ENCODE assay signal across 19 cellular contexts in the genomic region with DNA sequence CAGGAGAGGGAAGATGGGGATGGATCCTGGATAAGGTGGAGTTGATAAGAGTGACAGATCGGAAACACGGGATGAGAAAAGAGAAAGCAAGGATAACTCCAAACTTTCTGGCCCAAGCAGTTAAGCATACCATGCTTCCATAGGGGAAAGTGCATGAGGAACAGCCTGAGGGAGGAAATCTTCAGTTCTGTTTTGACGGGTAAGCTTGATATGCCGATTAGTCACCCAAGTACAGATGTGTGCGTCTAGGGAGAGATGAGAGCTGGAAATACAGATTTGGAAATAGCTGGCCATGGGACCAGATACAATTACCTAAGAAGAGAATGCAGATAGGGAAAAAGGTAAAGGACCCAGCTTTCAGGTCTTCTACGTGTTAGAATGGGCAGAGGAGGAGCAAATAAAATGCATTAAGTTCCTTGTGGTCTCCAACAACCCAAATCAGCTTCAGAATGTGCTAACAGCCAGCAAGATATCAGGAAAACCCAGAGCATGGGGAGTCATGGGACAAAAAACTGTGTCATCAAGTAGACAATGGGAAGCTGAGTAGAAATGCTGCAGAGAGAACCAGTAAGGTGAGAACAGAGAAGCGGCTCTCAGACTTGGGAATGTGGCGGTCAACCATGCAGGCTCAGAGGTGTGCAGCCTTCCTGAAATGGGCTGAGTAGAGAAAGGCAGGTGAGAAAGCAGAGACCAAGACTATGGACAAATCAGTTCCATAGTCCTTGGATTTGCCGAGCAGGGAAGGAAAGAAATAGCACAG. TPM values are rescaled to one million over a fixed set of nuclear protein-coding genes. Genes with fewer than 3 reads are reported as not detected.
DNase-seq lines count a peak whose midpoint lies in the region; ATAC-seq, FAIRE-seq and TF ChIP-seq lines count a peak whose summit lies in the region.
"Had no signal": no experiment of that assay in that cellular context is flagged by ENCODE, and none has a peak within 500 bp of the region (broad histone marks: within the 10 kb centered on the region; RNA-seq: fewer than 3 reads in every experiment).

No MANE protein-coding gene starts in this region.

- no peaks in the 10 kb centered on the region for H3K9me3 Mint-ChIP-seq in astrocyte (ENCODE audit: unreplicated experiment)

- H3K9me1 ChIP-seq in IMR-90 (ENCODE audit: insufficient read depth, low read length): peaks cover 7% of the 10 kb centered on the region

- H3K18ac ChIP-seq in IMR-90 (ENCODE audit: low read depth, low read length): no peak overlapping the region

- BruUV-seq in IMR-90 (replicated peaks; lab: Mats Ljungman, UMichigan): no TSS peak

- no peak overlapping the region for H2BK20ac ChIP-seq in IMR-90 (ENCODE audit: low read depth, low read length)

- H4K8ac ChIP-seq in IMR-90 (ENCODE audit: low read depth in 2 of 2, low read length in 2 of 2): no peak overlapping the region

- ATAC-seq in IMR-90 (ENCODE audit: low read depth) (no peak), HG03520 (IDR thresholded peaks at IDR 0.05; ENCODE audit: unreplicated experiment) (no peak), HG02798 (IDR thresholded peaks at IDR 0.05; ENCODE audit: poor library complexity, unreplicated experiment) (no peak), GM18505 (IDR thresholded peaks at IDR 0.05; ENCODE audit: unreplicated experiment) (no peak)
- ATAC-seq: Right ventricle myocardium inferior had no signal

- H3K36me3 ChIP-seq in IMR-90 (ENCODE audit: control insufficient read depth, insufficient read depth, low read length) (no peaks in the 10 kb centered on the region), astrocyte (ENCODE audit: insufficient read depth, low read length) (no peaks in the 10 kb centered on the region)
- H3K36me3 ChIP-seq: BLaER1 treated with 17β-estradiol and CSF1 and Interleukin-3, amounts not matched to agents 10 nM and 100 nM had no signal

- no peak for FAIRE-seq in astrocyte (lab: Jason Lieb, UNC)
- FAIRE-seq: GM12892 had no signal

- H3K79me1 ChIP-seq in IMR-90 (ENCODE audit: low read depth in 1 of 2, low read length in 2 of 2): no peaks in the 10 kb centered on the region

- H3K27ac Mint-ChIP-seq in astrocyte (ENCODE audit: unreplicated experiment): no peak overlapping the region

- H3K9me3 ChIP-seq in IMR-90 (ENCODE audit: control insufficient read depth, insufficient read depth, low read length) (no peaks in the 10 kb centered on the region), astrocyte (ENCODE audit: insufficient read depth, low read depth, low read length) (no peaks in the 10 kb centered on the region)
- H3K9me3 ChIP-seq: BLaER1 treated with 17β-estradiol and CSF1 and Interleukin-3, amounts not matched to agents 10 nM and 100 nM had no signal

- H3K27me3 Mint-ChIP-seq in astrocyte (ENCODE audit: low read depth, unreplicated experiment): peaks cover 9% of the 10 kb centered on the region

- WGBS in IMR-90 (ENCODE audit: extremely low coverage in 2 of 2, insufficient read length in 1 of 2), 2 experiments: 96% methylated on average over 5 of the region's 9 CpGs; no CpG with 5 or more reads in 1 of the 2 experiments

- H3K23ac ChIP-seq in IMR-90 (ENCODE audit: low read depth, low read length): no peak overlapping the region; the same call in 1 of the 2 replicates

- no peaks in the 10 kb centered on the region for H4K20me1 ChIP-seq in IMR-90 (ENCODE audit: insufficient read depth, low read length)
- H4K20me1 ChIP-seq in astrocyte (ENCODE audit: insufficient read depth, low read length): no peaks in the 10 kb centered on the region
- H4K20me1 ChIP-seq: BLaER1 treated with 17β-estradiol and CSF1 and Interleukin-3, amounts not matched to agents 10 nM and 100 nM had no signal

- H3K4me3 Mint-ChIP-seq in astrocyte (ENCODE audit: unreplicated experiment): peak overlapping the region; percentile 17

- H2AFZ ChIP-seq in IMR-90 (replicated peaks; ENCODE audit: low read length, poor library complexity): no peak overlapping the region
- no peak overlapping the region for H2AFZ ChIP-seq in astrocyte (ENCODE audit: low read depth, low read length)

- H2BK5ac ChIP-seq in IMR-90 (ENCODE audit: low read depth, low read length, poor library complexity, severe bottlenecking): no peak overlapping the region

- CTCF ChIA-PET in IMR-90 (lab: Yijun Ruan, JAX): no interaction called here

- DNase-seq in Daoy (ENCODE audit: low read depth) (peak; percentile 54), IMR-90 (peak; percentile 25), astrocyte (ENCODE audit: low read depth) (no peak), fibroblast of mammary gland (ENCODE audit: low read depth) (peak; percentile 19), GM13977 (ENCODE audit: low spot score) (no peak)
- DNase-seq: DMS 273 treated with DMSO at 0.1 percent for 48 hours, H7, NCI-H1436, NCI-H2029 treated with DMSO at 0.1 percent for 48 hours, NCI-H526 had no signal

- H2AK9ac ChIP-seq in IMR-90 (replicated peaks; ENCODE audit: low read depth, low read length, poor library complexity): no peak overlapping the region

- 0 out of 2 replicates have a peak overlapping the region, but pooled peaks have one; percentile 68 for H3K14ac ChIP-seq in IMR-90 (replicated peaks; ENCODE audit: low read depth, low read length)

- H2BK15ac ChIP-seq in IMR-90 (ENCODE audit: low read depth, low read length): 0 out of 3 replicates have a peak overlapping the region, but pooled peaks have one; percentile 43

- TF ChIP-seq POLR2A in IMR-90 (IDR thresholded peaks at IDR 0.05; ENCODE audit: low read depth, low read length): no peak
- no peak for TF ChIP-seq POLR2A in GM18505 (IDR thresholded peaks at IDR 0.05; ENCODE audit: borderline replicate concordance, extremely low read depth, insufficient read depth, insufficient read length)

- no peak overlapping the region for H3K56ac ChIP-seq in IMR-90 (ENCODE audit: extremely low read depth, insufficient read depth, low read length)

- no peak overlapping the region for H4K91ac ChIP-seq in IMR-90 (ENCODE audit: insufficient read depth, low read depth, low read length)

- TF ChIP-seq CTCF in IMR-90 (conservative IDR thresholded peaks at IDR 0.05; ENCODE audit: low read depth, low read length) (no peak), astrocyte (IDR thresholded peaks at IDR 0.05; ENCODE audit: insufficient read depth, low read depth, low read length) (no peak), fibroblast of mammary gland (conservative IDR thresholded peaks at IDR 0.05; ENCODE audit: control insufficient read depth, insufficient read depth, low read depth, low read length) (no peak), GM13977 (IDR thresholded peaks at IDR 0.05; ENCODE audit: extremely low read depth, insufficient read depth, missing control alignments) (no peak)

- no peaks in the 10 kb centered on the region for H3K4me1 Mint-ChIP-seq in astrocyte (ENCODE audit: low read depth, unreplicated experiment)

- H3K27ac ChIP-seq in IMR-90 (ENCODE audit: insufficient read depth, low read length): no peak overlapping the region
- no peak overlapping the region for H3K27ac ChIP-seq in astrocyte (ENCODE audit: low read depth, low read length)
- H3K27ac ChIP-seq: BLaER1 treated with 17β-estradiol and CSF1 and Interleukin-3, amounts not matched to agents 10 nM and 100 nM; SK-N-MC had no signal

- H3K36me3 Mint-ChIP-seq in astrocyte (ENCODE audit: low read depth, unreplicated experiment): no peaks in the 10 kb centered on the region

- intact Hi-C loops in IMR-90 (cut with micrococcal nuclease): no loop called here

- dilution Hi-C loops in IMR-90 (cut with HindIII; ENCODE audit: low sequenced_read_pairs, unreplicated experiment): no loop called here

- no peak overlapping the region for H3K9ac ChIP-seq in IMR-90 (ENCODE audit: low read depth, low read length)
- no peak overlapping the region for H3K9ac ChIP-seq in astrocyte (ENCODE audit: low read length)
- H3K9ac ChIP-seq: BLaER1 treated with 17β-estradiol and CSF1 and Interleukin-3, amounts not matched to agents 10 nM and 100 nM had no signal

- peaks cover 5% of the 10 kb centered on the region for H3K4me1 ChIP-seq in IMR-90 (ENCODE audit: control insufficient read depth, insufficient read depth, low read length)
- H3K4me1 ChIP-seq in astrocyte (ENCODE audit: insufficient read depth, low read length): no peaks in the 10 kb centered on the region

- no peaks in the 10 kb centered on the region for H3K27me3 ChIP-seq in IMR-90 (ENCODE audit: control insufficient read depth, insufficient read depth, low read length)
- H3K27me3 ChIP-seq in astrocyte (ENCODE audit: insufficient read depth, low read length): no peaks in the 10 kb centered on the region
- H3K27me3 ChIP-seq: BLaER1 treated with 17β-estradiol and CSF1 and Interleukin-3, amounts not matched to agents 10 nM and 100 nM had no signal

- POLR2A ChIA-PET in IMR-90 (lab: Charles Lee; ENCODE audit: unreplicated experiment): no interaction called here

- H3K4ac ChIP-seq in IMR-90 (ENCODE audit: low read depth, low read length): no peak overlapping the region

- TF ChIP-seq RAD21 in IMR-90 (IDR thresholded peaks at IDR 0.05; ENCODE audit: low read length): no peak

- H3K4me3 ChIP-seq in IMR-90 (ENCODE audit: insufficient read depth, low read depth, low read length): no peak overlapping the region
- H3K4me3 ChIP-seq in astrocyte (ENCODE audit: insufficient read depth, low read depth, low read length): no peak overlapping the region
- no peak overlapping the region for H3K4me3 ChIP-seq in fibroblast of mammary gland (ENCODE audit: control insufficient read depth, low read depth, low read length)
- H3K4me3 ChIP-seq: BLaER1 treated with 17β-estradiol and CSF1 and Interleukin-3, amounts not matched to agents 10 nM and 100 nM; SK-N-MC had no signal

- H3K4me2 ChIP-seq in IMR-90 (ENCODE audit: low read depth, low read length) (no peak overlapping the region), astrocyte (ENCODE audit: low read length) (no peak overlapping the region)
- H3K4me2 ChIP-seq: BLaER1 treated with 17β-estradiol and CSF1 and Interleukin-3, amounts not matched to agents 10 nM and 100 nM had no signal

- H3K79me2 ChIP-seq in astrocyte (ENCODE audit: insufficient read depth, low read length): no peaks in the 10 kb centered on the region

- no peak overlapping the region for H2AK5ac ChIP-seq in IMR-90 (ENCODE audit: low read depth, low read length)

- in situ Hi-C loops in IMR-90 (cut with MboI; ENCODE audit: low sequenced_read_pairs) (no loop called here), GM13977 (cut with MboI; ENCODE audit: low pct_unique_long_range_greater_than_20kb, low sequenced_read_pairs, unreplicated experiment) (no loop called here)

- H4K5ac ChIP-seq in IMR-90 (ENCODE audit: low read depth, low read length): no peak overlapping the region

- H2BK120ac ChIP-seq in IMR-90 (ENCODE audit: low read depth, low read length): no peak overlapping the region; the same call in 1 of the 2 replicates

TF ChIP-seq in IMR-90, 13 proteins besides CTCF, POLR2A, EP300 and RAD21:
- no peak for TF ChIP-seq NFE2L2 (IDR thresholded peaks at IDR 0.05; ENCODE audit: low read depth, low read length)

RNA-seq across cellular contexts. Expression of a gene that starts 56.3 kb away (rescaled TPM):
- 0.18 and 0.63 TPM in 2 replicates for total RNA-seq in Daoy (2014; rRNA removed; shearing (Covaris generic))
- 0.28 and 0.54 TPM in 2 replicates for total RNA-seq in IMR-90 (2012; rRNA removed)
- polyA plus RNA-seq in IMR-90 (2012; rRNA removed): 0.15 and 0.19 TPM in 2 replicates
- polyA plus RNA-seq in IMR-90 (2012; cell fraction: cytosol; rRNA removed): 0.08 TPM in 1 of 2 replicates, not detected in the other
- polyA plus RNA-seq in IMR-90 (2012; cell fraction: nucleus; rRNA removed; ENCODE audit: low replicate concordance): 0.65 TPM in 1 of 2 replicates, not detected in the other
- total RNA-seq in astrocyte: 0.91 and 0.94 TPM in 2 replicates
- total RNA-seq: A172, G401, Right ventricle myocardium inferior had no signal

Comparison
In these comparisons a context has a peak if more than half of its experiments do, and no peak if none do; other contexts are left out.
1. DNase-seq: peak in Daoy (single experiment), IMR-90 (single experiment) and fibroblast of mammary gland (single experiment); none in astrocyte (single experiment) and GM13977 (single experiment).